In genomic region chr17:38533241-38533640, GRCh38 we compare ENCODE assay signal across 34 cellular contexts.
"Had no signal": no experiment of that assay in that cellular context is flagged by ENCODE, and none has a peak within 500 bp of the region (broad histone marks: within the 10 kb centered on the region; RNA-seq: fewer than 3 reads in every experiment).

No MANE protein-coding gene starts in this region.

- H3K4me3 Mint-ChIP-seq: activated B cell treated with CpG ODN at 0.5 μM for 24 hours; activated CD4-positive, alpha-beta memory T cell treated with anti-CD3 and anti-CD28 coated beads for 36 hours; activated CD4-positive, alpha-beta T cell treated with anti-CD3 and anti-CD28 coated beads, Interleukin-2, amount 10 ng/mL, durations not matched to agents 24 days and 14 days; activated CD8-positive, alpha-beta T cell treated with anti-CD3 and anti-CD28 coated beads for 36 hours; activated naive CD4-positive, alpha-beta T cell treated with anti-CD3 and anti-CD28 coated beads for 36 hours; activated naive CD8-positive, alpha-beta T cell treated with anti-CD3 and anti-CD28 coated beads for 36 hours; activated T-cell treated with anti-CD3 and anti-CD28 coated beads, Interleukin-2, amount 50 U/mL, for 4 hours; brain; central memory CD8-positive, alpha-beta T cell; T-helper 1 cell treated with Interleukin-12 subunit alpha and Interleukin-12 subunit beta and Interleukin-4 antibody, amounts not matched to agents 30 μg/mL and 1 μg/mL, for 36 hours; T-helper 2 cell treated with Interferon-gamma antibody and Interleukin-4, amounts not matched to agents 5 μg/mL and 100 μg/mL, for 36 hours had no signal

- H3K4me3 ChIP-seq: adrenal gland, ascending aorta, cardiac muscle cell had no signal

- ATAC-seq: activated CD8-positive, alpha-beta T cell treated with anti-CD3 and anti-CD28 coated beads for 36 hours; activated naive CD4-positive, alpha-beta T cell treated with anti-CD3 and anti-CD28 coated beads, Interleukin-2, amount 50 U/mL, for 72 hours; activated T-cell treated with anti-CD3 and anti-CD28 coated beads, Interleukin-2, amount 50 U/mL, for 4 hours had no signal

- H3K36me3 ChIP-seq: adrenal gland, ascending aorta, cardiac muscle cell had no signal

- H3K36me3 Mint-ChIP-seq: activated CD4-positive, alpha-beta memory T cell treated with anti-CD3 and anti-CD28 coated beads for 36 hours; activated naive CD4-positive, alpha-beta T cell treated with anti-CD3 and anti-CD28 coated beads, Interleukin-2, amount 50 U/mL, for 72 hours; activated naive CD8-positive, alpha-beta T cell treated with anti-CD3 and anti-CD28 coated beads for 36 hours had no signal

- DNase-seq: activated B cell treated with CpG ODN at 0.5 μM for 24 hours; activated CD4-positive, alpha-beta memory T cell treated with anti-CD3 and anti-CD28 coated beads for 36 hours; activated CD4-positive, alpha-beta T cell treated with anti-CD3 and anti-CD28 coated beads for 4 hours; activated CD4-positive, alpha-beta T cell treated with anti-CD3 and anti-CD28 coated beads, Interleukin-2, amount 10 ng/mL, durations not matched to agents 24 days and 14 days; activated CD4-positive, alpha-beta T cell treated with anti-CD3 and anti-CD28 coated beads, Interleukin-2, amount 50 U/mL, for 1 hour; activated CD4-positive, alpha-beta T cell treated with anti-CD3 and anti-CD28 coated beads, Interleukin-2, amount 50 U/mL, for 4 hours; activated CD4-positive, CD25-positive, alpha-beta regulatory T cell treated with anti-CD3 and anti-CD28 coated beads, Interleukin-2, amount 50 U/mL, for 72 hours; activated CD8-positive, alpha-beta memory T cell treated with anti-CD3 and anti-CD28 coated beads, Interleukin-2, amount 50 U/mL, for 4 hours; activated CD8-positive, alpha-beta T cell treated with anti-CD3 and anti-CD28 coated beads for 36 hours; activated effector memory CD4-positive, alpha-beta T cell treated with anti-CD3 and anti-CD28 coated beads, Interleukin-2, amount 50 U/mL, for 16 hours; activated gamma-delta T cell treated with Interleukin-2 at 50 U/mL for 16 hours; activated naive CD4-positive, alpha-beta T cell; activated naive CD4-positive, alpha-beta T cell treated with anti-CD3 and anti-CD28 coated beads for 36 hours; activated naive CD4-positive, alpha-beta T cell treated with anti-CD3 and anti-CD28 coated beads, Interleukin-2, amount 50 U/mL, for 16 hours; activated naive CD8-positive, alpha-beta T cell treated with anti-CD3 and anti-CD28 coated beads for 36 hours; activated T-cell treated with anti-CD3 and anti-CD28 coated beads for 4 hours; activated T-cell treated with anti-CD3 and anti-CD28 coated beads, Interleukin-2, amount 50 U/mL, for 1 hour; activated T-cell treated with anti-CD3 and anti-CD28 coated beads, Interleukin-2, amount 50 U/mL, for 4 hours; adrenal gland; amygdala; anterior cingulate cortex; caudate nucleus; SW 1271; T-helper 1 cell; T-helper 2 cell; T-helper 9 cell had no signal

- H3K27me3 ChIP-seq: ascending aorta, cardiac muscle cell had no signal

- H3K9me3 Mint-ChIP-seq: activated B cell treated with CpG ODN at 0.5 μM for 24 hours; activated CD4-positive, alpha-beta memory T cell treated with anti-CD3 and anti-CD28 coated beads for 36 hours; activated CD4-positive, alpha-beta T cell treated with anti-CD3 and anti-CD28 coated beads, Interleukin-2, amount 10 ng/mL, durations not matched to agents 24 days and 14 days; activated CD8-positive, alpha-beta T cell treated with anti-CD3 and anti-CD28 coated beads for 36 hours; activated naive CD4-positive, alpha-beta T cell treated with anti-CD3 and anti-CD28 coated beads for 36 hours; activated naive CD4-positive, alpha-beta T cell treated with anti-CD3 and anti-CD28 coated beads, Interleukin-2, amount 50 U/mL, for 72 hours; activated naive CD8-positive, alpha-beta T cell treated with anti-CD3 and anti-CD28 coated beads for 36 hours; activated T-cell treated with anti-CD3 and anti-CD28 coated beads, Interleukin-2, amount 50 U/mL, for 4 hours; central memory CD8-positive, alpha-beta T cell; T-helper 1 cell treated with Interleukin-12 subunit alpha and Interleukin-12 subunit beta and Interleukin-4 antibody, amounts not matched to agents 30 μg/mL and 1 μg/mL, for 36 hours; T-helper 2 cell treated with Interferon-gamma antibody and Interleukin-4, amounts not matched to agents 5 μg/mL and 100 μg/mL, for 36 hours had no signal

- H3K27ac Mint-ChIP-seq: activated B cell treated with CpG ODN at 0.5 μM for 24 hours; activated CD4-positive, alpha-beta memory T cell treated with anti-CD3 and anti-CD28 coated beads for 36 hours; activated CD4-positive, alpha-beta T cell treated with anti-CD3 and anti-CD28 coated beads, Interleukin-2, amount 10 ng/mL, durations not matched to agents 24 days and 14 days; activated CD8-positive, alpha-beta T cell treated with anti-CD3 and anti-CD28 coated beads for 36 hours; activated naive CD4-positive, alpha-beta T cell treated with anti-CD3 and anti-CD28 coated beads for 36 hours; activated naive CD4-positive, alpha-beta T cell treated with anti-CD3 and anti-CD28 coated beads, Interleukin-2, amount 50 U/mL, for 72 hours; activated naive CD8-positive, alpha-beta T cell treated with anti-CD3 and anti-CD28 coated beads for 36 hours; T-helper 1 cell treated with Interleukin-12 subunit alpha and Interleukin-12 subunit beta and Interleukin-4 antibody, amounts not matched to agents 30 μg/mL and 1 μg/mL, for 36 hours; T-helper 2 cell treated with Interferon-gamma antibody and Interleukin-4, amounts not matched to agents 5 μg/mL and 100 μg/mL, for 36 hours had no signal

- H3K4me1 ChIP-seq: adrenal gland, ascending aorta had no signal

- H3K9me3 ChIP-seq: adrenal gland, ascending aorta had no signal

- H3K27ac ChIP-seq: adrenal gland, ascending aorta, cardiac muscle cell, VCaP had no signal

- H3K4me1 Mint-ChIP-seq: activated B cell treated with CpG ODN at 0.5 μM for 24 hours; central memory CD8-positive, alpha-beta T cell had no signal
